In the genomic region with DNA sequence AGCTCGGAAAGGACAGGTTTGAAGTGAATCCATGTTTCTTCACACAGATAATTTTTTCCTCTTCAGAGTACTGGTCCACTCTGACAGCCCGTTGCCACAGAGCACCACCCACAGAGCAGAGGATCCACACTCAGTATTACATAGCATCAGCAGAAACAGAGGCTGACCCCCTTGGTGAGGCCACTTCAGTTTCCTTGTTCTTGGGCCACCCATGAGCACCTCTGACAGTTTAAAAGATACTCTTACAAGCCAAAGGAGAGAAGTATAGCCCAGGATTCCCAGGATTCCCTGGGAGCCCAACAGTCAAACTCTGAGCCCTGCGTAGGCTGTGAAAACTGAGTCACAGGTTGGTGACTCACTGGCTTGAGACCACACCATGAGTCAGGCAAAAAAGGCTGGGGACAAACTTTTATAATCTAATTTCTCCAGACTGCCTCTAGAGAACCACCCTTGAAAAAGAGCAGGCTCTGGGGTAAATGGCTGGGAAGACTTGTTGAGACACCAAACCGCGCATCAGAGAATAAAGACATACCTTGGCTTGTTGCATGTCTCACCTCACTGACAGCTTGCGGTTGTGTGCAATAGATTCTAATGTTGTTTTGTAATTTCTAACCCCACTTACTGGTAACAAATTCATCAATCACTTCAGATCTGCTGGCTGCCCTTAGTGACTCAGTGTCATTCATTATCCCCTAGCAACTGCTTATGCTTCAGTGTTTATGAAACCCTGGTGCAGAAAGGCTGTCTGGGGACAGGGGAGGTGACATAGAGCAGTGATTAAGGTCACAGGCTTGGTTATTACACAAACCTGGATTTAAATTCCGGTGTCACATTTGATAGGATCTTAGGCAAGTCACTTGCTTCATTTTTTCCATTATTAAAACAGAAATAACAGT, we compare ENCODE assay signal across 8 cellular contexts. TPM values are rescaled to one million over a fixed set of nuclear protein-coding genes. Genes with fewer than 3 reads are reported as not detected.
DNase-seq lines count a peak whose midpoint lies in the region; ATAC-seq and TF ChIP-seq lines count a peak whose summit lies in the region.

No MANE protein-coding gene starts in this region.

- no peak overlapping the region for H3K9ac ChIP-seq in H9 (ENCODE audit: extremely low read depth, insufficient read length, low read length)

- H3K4ac ChIP-seq in H9 (ENCODE audit: low read depth, low read length) = no peak overlapping the region

- H4K5ac ChIP-seq in H9 (ENCODE audit: insufficient read length, low read depth, low read length) = no peak overlapping the region

- DNase-seq in EL (peak; percentile 99), HT-29 (ENCODE audit: low spot score) (peak; percentile 86), left ventricle myocardium superior (no peak), H9 (no peak)
- DNase-seq in stimulated activated CD4-positive, alpha-beta T cell treated with anti-CD3 and anti-CD28 coated beads, Interleukin-2, amount 100 ng/mL, for 48 hours = peak; percentile 34 to 40

- H3K23ac ChIP-seq in H9 (ENCODE audit: insufficient read length, low read depth, low read length) = no peak overlapping the region

- no peak overlapping the region for H3K14ac ChIP-seq in H9 (ENCODE audit: insufficient read depth, low read length)

- no peaks in the 10 kb centered on the region for H3K36me3 Mint-ChIP-seq in activated T-helper 17 cell treated with anti-CD3 and anti-CD28 coated beads, Interleukin-2, amount 50 U/mL, for 72 hours (ENCODE audit: low read depth)
- H3K36me3 Mint-ChIP-seq in H9 (ENCODE audit: insufficient read depth in 1 of 3, low read depth in 3 of 3) = peaks cover 0 to 2% (median 0%) of the 10 kb centered on the region in 3 experiments; a peak in 2 of 7 replicates

- no peak overlapping the region for H3K4me3 Mint-ChIP-seq in activated T-helper 17 cell treated with anti-CD3 and anti-CD28 coated beads, Interleukin-2, amount 50 U/mL, for 72 hours
- no peak overlapping the region for H3K4me3 Mint-ChIP-seq in H9

- no peaks in the 10 kb centered on the region for H3K79me2 ChIP-seq in H9 (ENCODE audit: insufficient read depth, low read length)

- no CpG with 5 or more reads among the region's 7 CpGs for WGBS in H9 (ENCODE audit: extremely low coverage, insufficient read length, low lambda C conversion rate)

- no peaks in the 10 kb centered on the region for H3K9me3 Mint-ChIP-seq in activated T-helper 17 cell treated with anti-CD3 and anti-CD28 coated beads, Interleukin-2, amount 50 U/mL, for 72 hours
- H3K9me3 Mint-ChIP-seq in H9 = no peaks in the 10 kb centered on the region; a peak in 1 of 5 replicates

- no peaks in the 10 kb centered on the region for H3K23me2 ChIP-seq in H9 (ENCODE audit: insufficient read length, low read depth, low read length, poor library complexity, severe bottlenecking)

- H3K9me3 ChIP-seq in H9 (ENCODE audit: control insufficient read depth, low read depth, low read length) = no peaks in the 10 kb centered on the region

- no peak overlapping the region for H2BK5ac ChIP-seq in H9 (ENCODE audit: insufficient read length, low read length)

- H3K27me3 Mint-ChIP-seq in activated T-helper 17 cell treated with anti-CD3 and anti-CD28 coated beads, Interleukin-2, amount 50 U/mL, for 72 hours = peaks cover 2% of the 10 kb centered on the region
- H3K27me3 Mint-ChIP-seq in H9 (ENCODE audit: low read depth) = no peaks in the 10 kb centered on the region

- no peak overlapping the region for H3K27ac ChIP-seq in H9 (ENCODE audit: insufficient read length, low read depth, low read length)

- no peak overlapping the region for H2BK20ac ChIP-seq in H9 (ENCODE audit: low read depth, low read length, poor library complexity, severe bottlenecking)

- H4K8ac ChIP-seq in H9 (replicated peaks; ENCODE audit: insufficient read length, low read depth, low read length) = no peak overlapping the region

- H3K18ac ChIP-seq in H9 (ENCODE audit: insufficient read length, low read depth, low read length) = no peak overlapping the region

- peak overlapping the region; percentile 67 for H3K27ac Mint-ChIP-seq in activated T-helper 17 cell treated with anti-CD3 and anti-CD28 coated beads, Interleukin-2, amount 50 U/mL, for 72 hours
- no peak overlapping the region; a peak in 1 of 7 replicates for H3K27ac Mint-ChIP-seq in H9

- peak; percentile 85 for ATAC-seq in activated T-helper 17 cell treated with anti-CD3 and anti-CD28 coated beads, Interleukin-2, amount 50 U/mL, for 72 hours (replicated peaks)
- ATAC-seq in left ventricle myocardium superior = peak; percentile 60
- no peak for ATAC-seq in GM21529 (IDR thresholded peaks at IDR 0.05; ENCODE audit: unreplicated experiment)
- no peak for ATAC-seq in HG03095 (IDR thresholded peaks at IDR 0.05; ENCODE audit: unreplicated experiment)

- no peaks in the 10 kb centered on the region for H3K27me3 ChIP-seq in H9 (ENCODE audit: insufficient read depth, low read length)

- H2BK12ac ChIP-seq in H9 (ENCODE audit: insufficient read length, low read depth, low read length) = no peak overlapping the region

- peaks cover 19% of the 10 kb centered on the region for H3K4me1 Mint-ChIP-seq in activated T-helper 17 cell treated with anti-CD3 and anti-CD28 coated beads, Interleukin-2, amount 50 U/mL, for 72 hours
- H3K4me1 Mint-ChIP-seq in H9 = peaks cover 13 to 23% of the 10 kb centered on the region in 2 experiments

- H2BK15ac ChIP-seq in H9 (ENCODE audit: low read depth, low read length) = no peak overlapping the region

- H3K4me2 ChIP-seq in H9 (ENCODE audit: insufficient read depth, insufficient read length, low read length) = no peak overlapping the region

- no peak for TF ChIP-seq CTCF in H9 (conservative IDR thresholded peaks at IDR 0.05)

- intact Hi-C loops in left ventricle myocardium superior (cut with micrococcal nuclease) = no loop called here

- no peaks in the 10 kb centered on the region for H3K79me1 ChIP-seq in H9 (ENCODE audit: insufficient read depth, low read depth, low read length, poor library complexity, severe bottlenecking)

- H2BK120ac ChIP-seq in H9 (ENCODE audit: low read depth, low read length, poor library complexity, severe bottlenecking) = no peak overlapping the region

- H2AFZ ChIP-seq in H9 (ENCODE audit: low read length) = no peak overlapping the region

- no peaks in the 10 kb centered on the region; the same call in 1 of the 2 replicates for H3K4me1 ChIP-seq in H9 (ENCODE audit: insufficient read depth, low read length)

- no peak overlapping the region for H4K91ac ChIP-seq in H9 (ENCODE audit: insufficient read length, low read depth, low read length)

- no peak overlapping the region for H3T11ph ChIP-seq in H9 (ENCODE audit: low read length)

- no peaks in the 10 kb centered on the region for H4K20me1 ChIP-seq in H9 (ENCODE audit: control insufficient read depth, insufficient read depth, insufficient read length)

- H2AK5ac ChIP-seq in H9 (ENCODE audit: insufficient read length, low read length) = no peak overlapping the region

- H3K56ac ChIP-seq in H9 (ENCODE audit: insufficient read length, low read depth, low read length) = no peak overlapping the region

RNA-seq across cellular contexts. Expression of a gene that starts 56.9 kb away (rescaled TPM):
- 13.9 and 14.2 TPM in 2 replicates for total RNA-seq in HT-29 (2014; rRNA removed; shearing (Covaris generic))
- total RNA-seq in activated T-helper 17 cell treated with anti-CD3 and anti-CD28 coated beads, Interleukin-2, amount 50 U/mL, for 72 hours = under 1 TPM; 0.16 to 0.91 TPM
- total RNA-seq in left ventricle myocardium superior (5.6 TPM), H9 (2021) (6.3 and 6.9 TPM in 2 replicates)

Comparison
In these comparisons a context has a peak if more than half of its experiments do, and no peak if none do; other contexts are left out.
1. DNase-seq: peak in EL (single experiment), HT-29 (single experiment) and stimulated activated CD4-positive, alpha-beta T cell treated with anti-CD3 and anti-CD28 coated beads, Interleukin-2, amount 100 ng/mL, for 48 hours (2 of 2); none in left ventricle myocardium superior (single experiment) and H9 (single experiment).
2. ATAC-seq: peak in activated T-helper 17 cell treated with anti-CD3 and anti-CD28 coated beads, Interleukin-2, amount 50 U/mL, for 72 hours (single experiment) and left ventricle myocardium superior (single experiment); none in GM21529 (single experiment) and HG03095 (single experiment).